Comparison of ENCODE assay signal across 1 cellular context in the genomic region with DNA sequence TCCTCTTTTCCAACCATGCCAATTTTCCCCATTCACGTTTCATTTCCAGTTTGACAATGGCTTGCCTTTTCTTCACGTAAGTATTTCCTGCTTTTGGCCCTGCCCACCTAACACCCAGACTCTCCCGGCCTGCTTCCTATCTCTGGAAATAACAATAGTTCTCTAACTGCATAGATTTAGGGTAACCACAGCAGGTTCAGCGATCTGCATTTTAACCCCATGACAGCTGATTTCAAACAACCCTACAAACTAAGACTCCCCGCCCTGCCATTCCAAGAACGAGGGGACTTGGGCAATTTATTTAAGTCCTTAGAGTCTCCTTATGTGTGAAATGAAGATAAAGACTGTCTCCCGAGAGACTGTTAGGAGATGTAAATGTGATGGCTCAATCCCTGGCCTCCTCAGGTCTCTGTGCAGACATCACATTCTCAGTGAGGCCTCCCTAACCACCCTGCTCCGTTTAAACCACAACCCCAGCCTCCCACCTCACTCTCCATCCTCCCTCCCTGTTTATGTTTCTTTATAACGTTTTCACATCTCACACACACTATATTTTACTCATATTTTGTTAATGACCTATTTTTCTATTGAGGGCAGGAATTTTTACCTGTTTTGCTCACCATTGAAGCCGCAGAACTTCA.
TF ChIP-seq lines count a peak whose summit lies in the region.

No MANE protein-coding gene starts in this region.

TF ChIP-seq in GM23338, 12 proteins besides CTCF, POLR2A, EP300 and RAD21 (continued from another document):
- TF ChIP-seq, protein P1, sequence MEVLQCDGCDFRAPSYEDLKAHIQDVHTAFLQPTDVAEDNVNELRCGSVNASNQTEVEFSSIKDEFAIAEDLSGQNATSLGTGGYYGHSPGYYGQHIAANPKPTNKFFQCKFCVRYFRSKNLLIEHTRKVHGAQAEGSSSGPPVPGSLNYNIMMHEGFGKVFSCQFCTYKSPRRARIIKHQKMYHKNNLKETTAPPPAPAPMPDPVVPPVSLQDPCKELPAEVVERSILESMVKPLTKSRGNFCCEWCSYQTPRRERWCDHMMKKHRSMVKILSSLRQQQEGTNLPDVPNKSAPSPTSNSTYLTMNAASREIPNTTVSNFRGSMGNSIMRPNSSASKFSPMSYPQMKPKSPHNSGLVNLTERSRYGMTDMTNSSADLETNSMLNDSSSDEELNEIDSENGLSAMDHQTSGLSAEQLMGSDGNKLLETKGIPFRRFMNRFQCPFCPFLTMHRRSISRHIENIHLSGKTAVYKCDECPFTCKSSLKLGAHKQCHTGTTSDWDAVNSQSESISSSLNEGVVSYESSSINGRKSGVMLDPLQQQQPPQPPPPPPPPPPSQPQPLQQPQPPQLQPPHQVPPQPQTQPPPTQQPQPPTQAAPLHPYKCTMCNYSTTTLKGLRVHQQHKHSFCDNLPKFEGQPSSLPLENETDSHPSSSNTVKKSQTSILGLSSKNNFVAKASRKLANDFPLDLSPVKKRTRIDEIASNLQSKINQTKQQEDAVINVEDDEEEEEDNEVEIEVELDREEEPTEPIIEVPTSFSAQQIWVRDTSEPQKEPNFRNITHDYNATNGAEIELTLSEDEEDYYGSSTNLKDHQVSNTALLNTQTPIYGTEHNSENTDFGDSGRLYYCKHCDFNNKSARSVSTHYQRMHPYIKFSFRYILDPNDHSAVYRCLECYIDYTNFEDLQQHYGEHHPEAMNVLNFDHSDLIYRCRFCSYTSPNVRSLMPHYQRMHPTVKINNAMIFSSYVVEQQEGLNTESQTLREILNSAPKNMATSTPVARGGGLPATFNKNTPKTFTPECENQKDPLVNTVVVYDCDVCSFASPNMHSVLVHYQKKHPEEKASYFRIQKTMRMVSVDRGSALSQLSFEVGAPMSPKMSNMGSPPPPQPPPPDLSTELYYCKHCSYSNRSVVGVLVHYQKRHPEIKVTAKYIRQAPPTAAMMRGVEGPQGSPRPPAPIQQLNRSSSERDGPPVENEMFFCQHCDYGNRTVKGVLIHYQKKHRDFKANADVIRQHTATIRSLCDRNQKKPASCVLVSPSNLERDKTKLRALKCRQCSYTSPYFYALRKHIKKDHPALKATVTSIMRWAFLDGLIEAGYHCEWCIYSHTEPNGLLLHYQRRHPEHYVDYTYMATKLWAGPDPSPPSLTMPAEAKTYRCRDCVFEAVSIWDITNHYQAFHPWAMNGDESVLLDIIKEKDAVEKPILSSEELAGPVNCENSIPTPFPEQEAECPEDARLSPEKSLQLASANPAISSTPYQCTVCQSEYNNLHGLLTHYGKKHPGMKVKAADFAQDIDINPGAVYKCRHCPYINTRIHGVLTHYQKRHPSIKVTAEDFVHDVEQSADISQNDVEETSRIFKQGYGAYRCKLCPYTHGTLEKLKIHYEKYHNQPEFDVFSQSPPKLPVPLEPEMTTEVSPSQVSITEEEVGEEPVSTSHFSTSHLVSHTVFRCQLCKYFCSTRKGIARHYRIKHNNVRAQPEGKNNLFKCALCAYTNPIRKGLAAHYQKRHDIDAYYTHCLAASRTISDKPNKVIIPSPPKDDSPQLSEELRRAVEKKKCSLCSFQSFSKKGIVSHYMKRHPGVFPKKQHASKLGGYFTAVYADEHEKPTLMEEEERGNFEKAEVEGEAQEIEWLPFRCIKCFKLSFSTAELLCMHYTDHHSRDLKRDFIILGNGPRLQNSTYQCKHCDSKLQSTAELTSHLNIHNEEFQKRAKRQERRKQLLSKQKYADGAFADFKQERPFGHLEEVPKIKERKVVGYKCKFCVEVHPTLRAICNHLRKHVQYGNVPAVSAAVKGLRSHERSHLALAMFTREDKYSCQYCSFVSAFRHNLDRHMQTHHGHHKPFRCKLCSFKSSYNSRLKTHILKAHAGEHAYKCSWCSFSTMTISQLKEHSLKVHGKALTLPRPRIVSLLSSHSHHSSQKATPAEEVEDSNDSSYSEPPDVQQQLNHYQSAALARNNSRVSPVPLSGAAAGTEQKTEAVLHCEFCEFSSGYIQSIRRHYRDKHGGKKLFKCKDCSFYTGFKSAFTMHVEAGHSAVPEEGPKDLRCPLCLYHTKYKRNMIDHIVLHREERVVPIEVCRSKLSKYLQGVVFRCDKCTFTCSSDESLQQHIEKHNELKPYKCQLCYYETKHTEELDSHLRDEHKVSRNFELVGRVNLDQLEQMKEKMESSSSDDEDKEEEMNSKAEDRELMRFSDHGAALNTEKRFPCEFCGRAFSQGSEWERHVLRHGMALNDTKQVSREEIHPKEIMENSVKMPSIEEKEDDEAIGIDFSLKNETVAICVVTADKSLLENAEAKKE (CRISPR knock-in tag; IDR thresholded peaks at IDR 0.05): no peak
- no peak for TF ChIP-seq CREB1 (CRISPR knock-in tag; IDR thresholded peaks at IDR 0.05; ENCODE audit: low read depth)
- no peak for TF ChIP-seq JUNB (IDR thresholded peaks at IDR 0.05; ENCODE audit: unreplicated experiment)
- TF ChIP-seq ZNF331 (CRISPR knock-in tag; IDR thresholded peaks at IDR 0.05; ENCODE audit: low read depth): no peak
- TF ChIP-seq ZNF114 (CRISPR knock-in tag; IDR thresholded peaks at IDR 0.05): no peak
- no peak for TF ChIP-seq EZH2phosphoT487 (IDR thresholded peaks at IDR 0.05; ENCODE audit: unreplicated experiment)
- TF ChIP-seq, protein P2, sequence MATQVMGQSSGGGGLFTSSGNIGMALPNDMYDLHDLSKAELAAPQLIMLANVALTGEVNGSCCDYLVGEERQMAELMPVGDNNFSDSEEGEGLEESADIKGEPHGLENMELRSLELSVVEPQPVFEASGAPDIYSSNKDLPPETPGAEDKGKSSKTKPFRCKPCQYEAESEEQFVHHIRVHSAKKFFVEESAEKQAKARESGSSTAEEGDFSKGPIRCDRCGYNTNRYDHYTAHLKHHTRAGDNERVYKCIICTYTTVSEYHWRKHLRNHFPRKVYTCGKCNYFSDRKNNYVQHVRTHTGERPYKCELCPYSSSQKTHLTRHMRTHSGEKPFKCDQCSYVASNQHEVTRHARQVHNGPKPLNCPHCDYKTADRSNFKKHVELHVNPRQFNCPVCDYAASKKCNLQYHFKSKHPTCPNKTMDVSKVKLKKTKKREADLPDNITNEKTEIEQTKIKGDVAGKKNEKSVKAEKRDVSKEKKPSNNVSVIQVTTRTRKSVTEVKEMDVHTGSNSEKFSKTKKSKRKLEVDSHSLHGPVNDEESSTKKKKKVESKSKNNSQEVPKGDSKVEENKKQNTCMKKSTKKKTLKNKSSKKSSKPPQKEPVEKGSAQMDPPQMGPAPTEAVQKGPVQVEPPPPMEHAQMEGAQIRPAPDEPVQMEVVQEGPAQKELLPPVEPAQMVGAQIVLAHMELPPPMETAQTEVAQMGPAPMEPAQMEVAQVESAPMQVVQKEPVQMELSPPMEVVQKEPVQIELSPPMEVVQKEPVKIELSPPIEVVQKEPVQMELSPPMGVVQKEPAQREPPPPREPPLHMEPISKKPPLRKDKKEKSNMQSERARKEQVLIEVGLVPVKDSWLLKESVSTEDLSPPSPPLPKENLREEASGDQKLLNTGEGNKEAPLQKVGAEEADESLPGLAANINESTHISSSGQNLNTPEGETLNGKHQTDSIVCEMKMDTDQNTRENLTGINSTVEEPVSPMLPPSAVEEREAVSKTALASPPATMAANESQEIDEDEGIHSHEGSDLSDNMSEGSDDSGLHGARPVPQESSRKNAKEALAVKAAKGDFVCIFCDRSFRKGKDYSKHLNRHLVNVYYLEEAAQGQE (IDR thresholded peaks at IDR 0.05; ENCODE audit: unreplicated experiment): no peak
- no peak for TF ChIP-seq STAT1 (IDR thresholded peaks at IDR 0.05; ENCODE audit: unreplicated experiment)
